17 cellular contexts compared by ENCODE assay signal in the genomic region with DNA sequence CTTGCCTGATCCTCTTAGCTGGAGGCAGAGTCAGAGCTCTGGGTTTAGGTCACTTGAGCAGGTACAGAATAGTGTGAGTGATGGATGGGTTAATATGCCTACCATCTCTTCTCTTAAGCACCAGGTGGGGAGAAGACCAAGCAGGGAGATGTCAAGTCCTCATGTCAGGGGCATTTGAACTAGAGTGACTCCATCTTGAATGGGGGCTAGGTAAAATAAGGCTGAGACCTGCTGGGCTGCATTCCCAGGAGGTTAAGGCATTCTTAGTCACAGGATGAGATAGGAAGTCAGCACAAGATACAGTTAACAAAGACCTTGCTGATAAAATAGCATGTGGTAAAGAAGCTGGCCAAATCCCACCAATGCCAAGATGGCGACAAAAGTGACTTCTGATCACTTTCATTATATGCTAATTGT.
DNase-seq lines count a peak whose midpoint lies in the region; ATAC-seq and TF ChIP-seq lines count a peak whose summit lies in the region.
"Had no signal": no experiment of that assay in that cellular context is flagged by ENCODE, and none has a peak within 500 bp of the region (broad histone marks: within the 10 kb centered on the region; RNA-seq: fewer than 3 reads in every experiment).

No MANE protein-coding gene starts in this region.

- H3K4me2 ChIP-seq in Loucy (ENCODE audit: low read depth, low read length, poor library complexity, severe bottlenecking) = no peak overlapping the region

- H3K79me2 ChIP-seq in Loucy (ENCODE audit: insufficient read depth, low read length) = no peaks in the 10 kb centered on the region

- peak overlapping the region; percentile 76 for H3K27ac ChIP-seq in RWPE2 (ENCODE audit: poor library complexity, severe bottlenecking)
- H3K27ac ChIP-seq in skin epidermis = peak overlapping the region in 20 of 21 experiments; percentile 48 to 87 (median 76)
- H3K27ac ChIP-seq: coronary artery, right atrium auricular region had no signal

- DNase-seq in RWPE2 (ENCODE audit: low spot score) (no peak), epithelial cell of esophagus (ENCODE audit: low read depth) (peak; percentile 66), NCI-H345 treated with DMSO at 0.1 percent for 48 hours (lab: John Stamatoyannopoulos, UW; ENCODE audit: unreplicated experiment) (no peak)
- DNase-seq: GF-D8; islet precursor cell; naive B cell; NCI-H1436 treated with DMSO at 0.1 percent for 48 hours; NCI-H748 treated with DMSO at 0.1 percent for 48 hours; OCI-M1; stimulated activated CD8-positive, alpha-beta memory T cell treated with anti-CD3 and anti-CD28 coated beads, Interleukin-4, amount 100 ng/mL, for 48 hours had no signal

- no peaks in the 10 kb centered on the region for H3F3A ChIP-seq in Loucy (ENCODE audit: low read depth)

- TF ChIP-seq CTCF in Loucy (conservative IDR thresholded peaks at IDR 0.05; ENCODE audit: low read length) (no peak), RWPE2 (IDR thresholded peaks at IDR 0.05; ENCODE audit: poor library complexity, severe bottlenecking) (no peak), epithelial cell of esophagus (IDR thresholded peaks at IDR 0.05; ENCODE audit: insufficient read depth, low read depth, low read length, missing control alignments) (no peak)

- H3K36me3 ChIP-seq in Loucy (ENCODE audit: insufficient read depth, low read length) (no peaks in the 10 kb centered on the region), RWPE2 (ENCODE audit: low read depth) (no peaks in the 10 kb centered on the region)
- H3K36me3 ChIP-seq: right atrium auricular region, SJSA1 had no signal

- no peak for ATAC-seq in RWPE2 (ENCODE audit: low read depth)
- no peak for ATAC-seq in HG03565 (IDR thresholded peaks at IDR 0.05; ENCODE audit: unreplicated experiment)
- ATAC-seq in HG03025 (IDR thresholded peaks at IDR 0.05; ENCODE audit: low FRiP score, unreplicated experiment) = no peak

- H3K4me1 ChIP-seq in Loucy (ENCODE audit: insufficient read depth, low read length, poor library complexity, severe bottlenecking) (peaks cover 28% of the 10 kb centered on the region), RWPE2 (ENCODE audit: insufficient read depth, poor library complexity, severe bottlenecking) (peaks cover 28% of the 10 kb centered on the region)

- H3K27me3 ChIP-seq in Loucy (ENCODE audit: insufficient read depth, low read length, poor library complexity, severe bottlenecking) (no peaks in the 10 kb centered on the region), RWPE2 (ENCODE audit: insufficient read depth, poor library complexity, severe bottlenecking) (no peaks in the 10 kb centered on the region)
- H3K27me3 ChIP-seq: right atrium auricular region, SJSA1 had no signal

- H4K20me1 ChIP-seq in Loucy (ENCODE audit: insufficient read depth, low read length, poor library complexity, severe bottlenecking) = no peaks in the 10 kb centered on the region

- no peak overlapping the region for H3K4me3 ChIP-seq in Loucy (ENCODE audit: low read length, poor library complexity, severe bottlenecking)
- no peak overlapping the region for H3K4me3 ChIP-seq in RWPE2 (ENCODE audit: severe bottlenecking)
- no peak overlapping the region for H3K4me3 ChIP-seq in epithelial cell of esophagus (ENCODE audit: low read length)
- no peak overlapping the region for H3K4me3 ChIP-seq in skin epidermis
- H3K4me3 ChIP-seq: coronary artery, right atrium auricular region, SJSA1 had no signal

- H3K9me2 ChIP-seq in Loucy (replicated peaks; ENCODE audit: low read depth, low read length) = no peaks in the 10 kb centered on the region

- peak overlapping the region; percentile 62; the same call in 1 of the 2 replicates for H2AFZ ChIP-seq in Loucy (ENCODE audit: low read length)

- no peaks in the 10 kb centered on the region; the same call in 1 of the 2 replicates for H3K9me3 ChIP-seq in Loucy (ENCODE audit: insufficient read depth, low read depth, low read length)
- H3K9me3 ChIP-seq in RWPE2 (ENCODE audit: severe bottlenecking) = no peaks in the 10 kb centered on the region
- H3K9me3 ChIP-seq: right atrium auricular region, SJSA1 had no signal

- no peak overlapping the region for H3K9ac ChIP-seq in Loucy (ENCODE audit: low read depth, low read length, poor library complexity, severe bottlenecking)
